1 cellular context compared by ENCODE assay signal in genomic region chr21:16509466-16509865, GRCh38.
TF ChIP-seq lines count a peak whose summit lies in the region.

No MANE protein-coding gene starts in this region.

TF ChIP-seq in WTC11, 78 proteins besides CTCF, POLR2A, EP300 and RAD21 (continued from another document):
- TF ChIP-seq E2F4 (CRISPR knock-in tag; IDR thresholded peaks at IDR 0.05; ENCODE audit: borderline replicate concordance, low read depth) (no peak), CREM (CRISPR knock-in tag; IDR thresholded peaks at IDR 0.05) (no peak), KAT7 (CRISPR knock-in tag; IDR thresholded peaks at IDR 0.05; ENCODE audit: borderline replicate concordance) (no peak), ZSCAN18 (CRISPR knock-in tag; IDR thresholded peaks at IDR 0.05) (no peak)
